8 cellular contexts compared by ENCODE assay signal in genomic region chr12:87848248-87848868, GRCh38.
DNase-seq lines count a peak whose midpoint lies in the region; ATAC-seq and TF ChIP-seq lines count a peak whose summit lies in the region.

No MANE protein-coding gene starts in this region.

- peaks cover 0 to 4% of the 10 kb centered on the region in 2 donors for H3K4me1 ChIP-seq in right atrium auricular region

- no peak overlapping the region for H3K27ac ChIP-seq in right atrium auricular region

- in situ Hi-C loops in GM13976 (cut with MboI; ENCODE audit: low sequenced_read_pairs, unreplicated experiment): no loop called here

- H3K4me3 ChIP-seq in right atrium auricular region: no peak overlapping the region

- H3K36me3 ChIP-seq in right atrium auricular region: no peaks in the 10 kb centered on the region

- CTCF ChIA-PET in WTC11 (lab: Charles Lee): interaction anchor here (1.5 kb wide), 1 partner anchor 22 kb away, joined by 3 read pairs; no protein-coding TSS in a partner anchor

- H3K4me3 Mint-ChIP-seq in WTC11: no peak overlapping the region

- H3K9me3 Mint-ChIP-seq in WTC11: no peaks in the 10 kb centered on the region

- H3K9me3 ChIP-seq in right atrium auricular region: no peaks in the 10 kb centered on the region

- H3K36me3 Mint-ChIP-seq in WTC11: no peaks in the 10 kb centered on the region

- H3K27me3 ChIP-seq in right atrium auricular region: no peaks in the 10 kb centered on the region

- peaks cover 23% of the 10 kb centered on the region for H3K4me1 Mint-ChIP-seq in WTC11

- no peak overlapping the region for H3K27ac Mint-ChIP-seq in WTC11

- ATAC-seq in HG03045 (IDR thresholded peaks at IDR 0.05; ENCODE audit: unreplicated experiment): peak; percentile 59
- peak; percentile 50 for ATAC-seq in WTC11

- DNase-seq in AG08395 (ENCODE audit: low spot score) (peak; percentile 36), GM13976 (ENCODE audit: low spot score) (peak; percentile 15), NCI-H2171 treated with DMSO at 0.1 percent for 48 hours (lab: John Stamatoyannopoulos, UW) (peak; percentile 72), WTC11 (ENCODE audit: low spot score) (no peak), right atrium auricular region (ENCODE audit: low spot score) (no peak), smooth muscle cell of the brain vasculature (ENCODE audit: low read depth, low spot score) (peak; percentile 57), GM19238 (ENCODE audit: insufficient read length, low spot score) (no peak)

- POLR2A ChIA-PET in WTC11 (lab: Charles Lee): interaction anchor here (0.6 kb wide), 1 partner anchor 180 kb away, joined by 5 read pairs; no protein-coding TSS in a partner anchor

- TF ChIP-seq CTCF in GM13976 (IDR thresholded peaks at IDR 0.05; ENCODE audit: borderline replicate concordance, control extremely low read depth, extremely low read depth, insufficient read depth, missing control alignments) (peak; percentile 56), WTC11 (IDR thresholded peaks at IDR 0.05) (peak; percentile 72), right atrium auricular region (IDR thresholded peaks at IDR 0.05) (peak; percentile 72 to 86)

- H3K27me3 Mint-ChIP-seq in WTC11 (ENCODE audit: low read depth): no peaks in the 10 kb centered on the region

TF ChIP-seq in WTC11, 78 proteins besides CTCF, POLR2A, EP300 and RAD21:
- TF ChIP-seq NR3C1 (CRISPR knock-in tag; conservative IDR thresholded peaks at IDR 0.05; ENCODE audit: low read depth) (no peak), PRRX2 (CRISPR knock-in tag; IDR thresholded peaks at IDR 0.05) (no peak), CBFB (CRISPR knock-in tag; IDR thresholded peaks at IDR 0.05; ENCODE audit: low read depth) (no peak), MLX (CRISPR knock-in tag; IDR thresholded peaks at IDR 0.05) (no peak), FOXP4 (CRISPR knock-in tag; IDR thresholded peaks at IDR 0.05) (no peak), GRHL2 (CRISPR knock-in tag; IDR thresholded peaks at IDR 0.05; ENCODE audit: insufficient replicate concordance, severe bottlenecking) (no peak), ETV6 (CRISPR knock-in tag; IDR thresholded peaks at IDR 0.05) (no peak), ATF3 (CRISPR knock-in tag; conservative IDR thresholded peaks at IDR 0.05) (no peak), ZMAT4 (CRISPR knock-in tag; IDR thresholded peaks at IDR 0.05) (no peak), ATF6 (CRISPR knock-in tag; IDR thresholded peaks at IDR 0.05) (no peak), ZSCAN18 (CRISPR knock-in tag; IDR thresholded peaks at IDR 0.05) (no peak), TP53 (CRISPR knock-in tag; IDR thresholded peaks at IDR 0.05) (no peak), RORB (CRISPR knock-in tag; IDR thresholded peaks at IDR 0.05) (no peak), SMAD3 (CRISPR knock-in tag; IDR thresholded peaks at IDR 0.05; ENCODE audit: borderline replicate concordance) (no peak), FOXK1 (CRISPR knock-in tag; IDR thresholded peaks at IDR 0.05) (no peak), SOX15 (CRISPR knock-in tag; IDR thresholded peaks at IDR 0.05) (no peak), RELA (CRISPR knock-in tag; IDR thresholded peaks at IDR 0.05; ENCODE audit: borderline replicate concordance) (no peak), ZNF281 (CRISPR knock-in tag; IDR thresholded peaks at IDR 0.05) (no peak), NR1H2 (CRISPR knock-in tag; IDR thresholded peaks at IDR 0.05) (no peak)
- TF ChIP-seq, protein P1, sequence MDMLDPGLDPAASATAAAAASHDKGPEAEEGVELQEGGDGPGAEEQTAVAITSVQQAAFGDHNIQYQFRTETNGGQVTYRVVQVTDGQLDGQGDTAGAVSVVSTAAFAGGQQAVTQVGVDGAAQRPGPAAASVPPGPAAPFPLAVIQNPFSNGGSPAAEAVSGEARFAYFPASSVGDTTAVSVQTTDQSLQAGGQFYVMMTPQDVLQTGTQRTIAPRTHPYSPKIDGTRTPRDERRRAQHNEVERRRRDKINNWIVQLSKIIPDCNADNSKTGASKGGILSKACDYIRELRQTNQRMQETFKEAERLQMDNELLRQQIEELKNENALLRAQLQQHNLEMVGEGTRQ (CRISPR knock-in tag; IDR thresholded peaks at IDR 0.05): no peak

Comparison
In these comparisons a context has a peak if more than half of its experiments do, and no peak if none do; other contexts are left out.
1. DNase-seq: peak in AG08395 (single experiment), GM13976 (single experiment), NCI-H2171 treated with DMSO at 0.1 percent for 48 hours (single experiment) and smooth muscle cell of the brain vasculature (single experiment); none in WTC11 (single experiment), right atrium auricular region (single experiment) and GM19238 (single experiment).
2. Peak in every context shown above with its lines, with median percentiles within 50 percentile points of each other: CTCF ChIP-seq.